1 cellular context compared by ENCODE assay signal in the genomic region with DNA sequence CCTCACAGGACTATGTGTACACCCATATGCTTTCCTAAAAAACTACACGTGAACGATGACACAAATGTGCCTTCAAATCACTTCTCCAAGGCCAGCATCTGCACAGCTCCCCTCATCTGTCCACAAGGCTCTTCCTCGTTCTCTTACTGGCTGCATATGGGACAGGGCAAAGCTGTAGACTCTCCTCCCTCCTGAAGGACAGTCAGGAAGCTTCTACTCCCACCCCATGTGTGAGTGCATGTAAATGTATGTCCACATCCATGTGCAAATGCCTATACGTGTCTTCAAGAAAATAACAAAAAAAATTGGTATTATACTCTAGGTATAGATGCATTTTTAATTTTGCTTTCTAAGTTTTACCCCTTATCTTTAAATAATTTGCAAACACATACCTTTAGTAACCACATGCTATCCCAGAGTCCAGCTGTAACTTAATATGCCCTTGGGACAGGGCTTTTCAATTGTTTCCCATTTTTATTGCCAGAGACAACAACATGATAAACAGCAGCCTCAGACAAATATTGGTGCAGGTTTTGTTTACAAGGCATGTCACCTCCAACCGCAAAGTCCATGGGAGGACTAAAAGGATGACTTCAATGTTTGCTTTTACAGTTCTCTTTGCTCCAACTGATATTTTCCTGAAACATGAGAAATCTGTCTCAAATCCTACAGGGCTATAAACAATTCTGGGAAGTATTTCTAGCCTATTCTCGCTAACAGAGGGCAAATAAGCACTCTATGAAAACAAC.
TF ChIP-seq lines count a peak whose summit lies in the region.

No MANE protein-coding gene starts in this region.

TF ChIP-seq in endothelial cell of umbilical vein, 7 proteins besides CTCF, POLR2A, EP300 and RAD21:
- TF ChIP-seq FOS (IDR thresholded peaks at IDR 0.05; ENCODE audit: borderline replicate concordance, insufficient read depth, low read length): no peak
- no peak for TF ChIP-seq EZH2 (IDR thresholded peaks at IDR 0.05; ENCODE audit: borderline replicate concordance, low read depth, low read length, severe bottlenecking)
- TF ChIP-seq JUN (IDR thresholded peaks at IDR 0.05; ENCODE audit: borderline replicate concordance, insufficient read depth, insufficient read length, low read depth): no peak
- TF ChIP-seq GATA2 (IDR thresholded peaks at IDR 0.05; ENCODE audit: insufficient read depth, insufficient read length, low read depth, low read length): no peak
- no peak for TF ChIP-seq MYC (IDR thresholded peaks at IDR 0.05; ENCODE audit: low read depth, low read length)
- TF ChIP-seq, protein P1, sequence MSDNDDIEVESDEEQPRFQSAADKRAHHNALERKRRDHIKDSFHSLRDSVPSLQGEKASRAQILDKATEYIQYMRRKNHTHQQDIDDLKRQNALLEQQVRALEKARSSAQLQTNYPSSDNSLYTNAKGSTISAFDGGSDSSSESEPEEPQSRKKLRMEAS (IDR thresholded peaks at IDR 0.05; ENCODE audit: insufficient read depth, insufficient read length): no peak
- TF ChIP-seq POLR2AphosphoS5 (IDR thresholded peaks at IDR 0.05; ENCODE audit: insufficient read depth, low read depth, low read length): no peak
TF ChIP-seq in endothelial cell of umbilical vein: peak in this region for 0.
